9 cellular contexts compared by ENCODE assay signal in genomic region chr14:34322940-34323418, GRCh38.
DNase-seq lines count a peak whose midpoint lies in the region; ATAC-seq and TF ChIP-seq lines count a peak whose summit lies in the region.
"Had no signal": no experiment of that assay in that cellular context is flagged by ENCODE, and none has a peak within 500 bp of the region (broad histone marks: within the 10 kb centered on the region; RNA-seq: fewer than 3 reads in every experiment).

No MANE protein-coding gene starts in this region.

- no peak overlapping the region for H3K4me3 ChIP-seq in AG04450 (ENCODE audit: low read depth, low read length)
- H3K4me3 ChIP-seq: tibial artery had no signal

- no peak overlapping the region for H3K27ac Mint-ChIP-seq in nephron progenitor cell
- no peak overlapping the region for H3K27ac Mint-ChIP-seq in stimulated activated naive CD8-positive, alpha-beta T cell treated with anti-CD3 and anti-CD28 coated beads, Interleukin-15, amount 100 ng/mL, for 72 hours

- TF ChIP-seq CTCF in AG04450 (IDR thresholded peaks at IDR 0.05; ENCODE audit: low read depth, low read length) = peak; percentile 75
- peak; percentile 73 for TF ChIP-seq CTCF in nephron progenitor cell (IDR thresholded peaks at IDR 0.05)

- H3K27me3 Mint-ChIP-seq in nephron progenitor cell (ENCODE audit: low read depth, poor library complexity) = peaks cover 15% of the 10 kb centered on the region
- peaks cover 7% of the 10 kb centered on the region for H3K27me3 Mint-ChIP-seq in stimulated activated naive CD8-positive, alpha-beta T cell treated with anti-CD3 and anti-CD28 coated beads, Interleukin-15, amount 100 ng/mL, for 72 hours

- H3K27ac ChIP-seq in AG04450 (ENCODE audit: low read depth, low read length) = no peak overlapping the region
- H3K27ac ChIP-seq: tibial artery had no signal

- no peak for TF ChIP-seq POLR2A in erythroblast (IDR thresholded peaks at IDR 0.05; ENCODE audit: low read length)

- H3K4me1 Mint-ChIP-seq in nephron progenitor cell = peaks cover 13% of the 10 kb centered on the region
- no peaks in the 10 kb centered on the region for H3K4me1 Mint-ChIP-seq in stimulated activated naive CD8-positive, alpha-beta T cell treated with anti-CD3 and anti-CD28 coated beads, Interleukin-15, amount 100 ng/mL, for 72 hours

- POLR2A ChIA-PET in AG04450 (lab: Yijun Ruan, JAX) = no interaction called here

- no peak overlapping the region for H3K4me3 Mint-ChIP-seq in nephron progenitor cell
- H3K4me3 Mint-ChIP-seq in stimulated activated naive CD8-positive, alpha-beta T cell treated with anti-CD3 and anti-CD28 coated beads, Interleukin-15, amount 100 ng/mL, for 72 hours = no peak overlapping the region

- no peaks in the 10 kb centered on the region for H3K36me3 Mint-ChIP-seq in nephron progenitor cell (ENCODE audit: low read depth)

- H3K9me3 Mint-ChIP-seq in nephron progenitor cell = peaks cover 22% of the 10 kb centered on the region
- H3K9me3 Mint-ChIP-seq in stimulated activated naive CD8-positive, alpha-beta T cell treated with anti-CD3 and anti-CD28 coated beads, Interleukin-15, amount 100 ng/mL, for 72 hours = no peaks in the 10 kb centered on the region

- peaks cover 3% of the 10 kb centered on the region for H3K27me3 ChIP-seq in AG04450 (ENCODE audit: control insufficient read depth, insufficient read depth, low read length)
- H3K27me3 ChIP-seq: tibial artery had no signal

- CTCF ChIA-PET in AG04450 (lab: Charles Lee) = interaction anchor here (0.5 to 4.9 kb wide), 43 partner anchors 8 to 1748 kb away, joined by 3 to 35 read pairs (median 3); no protein-coding TSS in a partner anchor

- H3K9me3 ChIP-seq in AG04450 (ENCODE audit: control insufficient read depth, insufficient read depth, low read length) = no peaks in the 10 kb centered on the region
- H3K9me3 ChIP-seq: tibial artery had no signal

- DNase-seq in AG04450 (ENCODE audit: low read depth, low spot score) = peak; percentile 26
- peak; percentile 60 for DNase-seq in HK-2 (ENCODE audit: unreplicated experiment)
- peak; percentile 16 to 55 for DNase-seq in NOMO-1 (lab: John Stamatoyannopoulos, UW; ENCODE audit: unreplicated experiment in 2 of 2)
- DNase-seq in activated CD8-positive, alpha-beta memory T cell treated with anti-CD3 and anti-CD28 coated beads, Interleukin-2, amount 50 U/mL, for 1 hour (ENCODE audit: extremely low read depth) = peak; percentile 20
- peak; percentile 66 to 83 for DNase-seq in erythroblast (lab: John Stamatoyannopoulos, UW)
- DNase-seq in nephron progenitor cell = peak; percentile 79
- DNase-seq in stimulated activated naive CD8-positive, alpha-beta T cell treated with anti-CD3 and anti-CD28 coated beads, Interleukin-15, amount 100 ng/mL, for 72 hours = peak; percentile 58 to 65

- ATAC-seq in GM18907 (IDR thresholded peaks at IDR 0.05; ENCODE audit: unreplicated experiment) = peak; percentile 77
- peak; percentile 80 for ATAC-seq in stimulated activated naive CD8-positive, alpha-beta T cell treated with anti-CD3 and anti-CD28 coated beads, Interleukin-15, amount 100 ng/mL, for 72 hours

Comparison
In these comparisons a context has a peak if more than half of its experiments do, and no peak if none do; other contexts are left out.
1. DNase-seq: peak in every context shown above with its lines; median percentile 79 in nephron progenitor cell; 74 in erythroblast; 62 in stimulated activated naive CD8-positive, alpha-beta T cell treated with anti-CD3 and anti-CD28 coated beads, Interleukin-15, amount 100 ng/mL, for 72 hours; 60 in HK-2; 36 in NOMO-1; 26 in AG04450; 20 in activated CD8-positive, alpha-beta memory T cell treated with anti-CD3 and anti-CD28 coated beads, Interleukin-2, amount 50 U/mL, for 1 hour.